Comparison of ENCODE assay signal across 20 cellular contexts in the genomic region with DNA sequence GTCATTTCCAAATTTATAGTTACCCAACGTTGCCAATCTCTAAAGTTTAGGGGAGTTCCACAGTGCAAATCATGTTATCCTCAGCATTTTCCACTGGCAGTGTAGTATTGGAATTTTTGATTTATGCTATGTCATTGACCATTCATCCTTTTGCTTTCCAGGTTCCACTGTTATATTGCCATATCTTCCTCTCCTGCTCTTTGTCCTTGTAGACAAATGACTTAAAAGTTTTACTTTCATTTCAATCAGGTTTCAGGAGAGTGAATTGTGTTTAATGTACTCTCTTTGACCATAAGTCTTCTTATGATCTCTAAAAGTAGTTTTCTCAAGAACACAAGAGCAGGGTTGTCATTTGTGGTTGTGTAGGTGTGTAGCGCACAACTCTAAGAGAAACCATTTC.
"Had no signal": no experiment of that assay in that cellular context is flagged by ENCODE, and none has a peak within 500 bp of the region (broad histone marks: within the 10 kb centered on the region; RNA-seq: fewer than 3 reads in every experiment).

No MANE protein-coding gene starts in this region.

- H3K27ac ChIP-seq: gastrocnemius medialis, lower lobe of right lung, sigmoid colon, spleen, tibial artery, uterus, WERI-Rb-1 had no signal

- H3K27ac Mint-ChIP-seq: activated CD4-positive, alpha-beta memory T cell treated with anti-CD3 and anti-CD28 coated beads, Interleukin-2, amount 10 ng/mL, durations not matched to agents 7 days and 5 days; activated CD8-positive, alpha-beta memory T cell treated with anti-CD3 and anti-CD28 coated beads, Interleukin-2, amount 10 ng/mL, durations not matched to agents 7 days and 5 days; activated naive CD4-positive, alpha-beta T cell treated with anti-CD3 and anti-CD28 coated beads, Interleukin-2, amount 50 U/mL, for 24 hours; natural killer cell treated with Interleukin-12 subunit alpha and Interleukin-12 subunit beta and Interleukin-15 and Interleukin-18, amount 100 ng/mL, for 72 hours; T-helper 1 cell treated with Interleukin-12 subunit alpha and Interleukin-12 subunit beta and Interleukin-4 antibody, amounts not matched to agents 30 μg/mL and 1 μg/mL, for 36 hours had no signal

- H3K4me1 ChIP-seq: gastrocnemius medialis, lower lobe of right lung, sigmoid colon, spleen, tibial artery, uterus had no signal

- H3K4me3 ChIP-seq: gastrocnemius medialis, lower lobe of right lung, sigmoid colon, spleen, tibial artery, uterus had no signal

- H3K27me3 Mint-ChIP-seq: activated naive CD4-positive, alpha-beta T cell treated with anti-CD3 and anti-CD28 coated beads, Interleukin-2, amount 50 U/mL, for 24 hours had no signal

- ATAC-seq: activated CD8-positive, alpha-beta memory T cell treated with anti-CD3 and anti-CD28 coated beads, Interleukin-2, amount 10 ng/mL, durations not matched to agents 7 days and 5 days; gastrocnemius medialis; lower lobe of right lung; natural killer cell treated with Interleukin-12 subunit alpha and Interleukin-12 subunit beta and Interleukin-15 and Interleukin-18, amount 100 ng/mL, for 72 hours had no signal

- DNase-seq: activated CD4-positive, alpha-beta memory T cell treated with anti-CD3 and anti-CD28 coated beads, Interleukin-2, amount 10 ng/mL, durations not matched to agents 7 days and 5 days; activated CD8-positive, alpha-beta memory T cell treated with anti-CD3 and anti-CD28 coated beads, Interleukin-2, amount 10 ng/mL, durations not matched to agents 7 days and 5 days; activated effector memory CD4-positive, alpha-beta T cell treated with Interleukin-2 at 50 U/mL for 16 hours; activated T-cell treated with anti-CD3 and anti-CD28 coated beads, Interleukin-2, amount 50 U/mL, for 1 hour; effector CD4-positive, alpha-beta T cell; gastrocnemius medialis; head of caudate nucleus; lower lobe of right lung; nucleus accumbens; posterior cingulate gyrus; sigmoid colon; spleen; stimulated activated naive CD4-positive, alpha-beta T cell; substantia nigra; tibial artery; uterus; WERI-Rb-1 had no signal

- H3K36me3 ChIP-seq: gastrocnemius medialis, lower lobe of right lung, sigmoid colon, spleen, tibial artery, uterus, WERI-Rb-1 had no signal

- H3K36me3 Mint-ChIP-seq: activated naive CD4-positive, alpha-beta T cell treated with anti-CD3 and anti-CD28 coated beads, Interleukin-2, amount 50 U/mL, for 24 hours had no signal

- H3K27me3 ChIP-seq: gastrocnemius medialis, sigmoid colon, tibial artery, uterus had no signal

- H3K9me3 ChIP-seq: gastrocnemius medialis had no signal

- H3K4me3 Mint-ChIP-seq: activated CD4-positive, alpha-beta memory T cell treated with anti-CD3 and anti-CD28 coated beads, Interleukin-2, amount 10 ng/mL, durations not matched to agents 7 days and 5 days; activated CD8-positive, alpha-beta memory T cell treated with anti-CD3 and anti-CD28 coated beads, Interleukin-2, amount 10 ng/mL, durations not matched to agents 7 days and 5 days; activated naive CD4-positive, alpha-beta T cell treated with anti-CD3 and anti-CD28 coated beads, Interleukin-2, amount 50 U/mL, for 24 hours; natural killer cell treated with Interleukin-12 subunit alpha and Interleukin-12 subunit beta and Interleukin-15 and Interleukin-18, amount 100 ng/mL, for 72 hours; T-helper 1 cell treated with Interleukin-12 subunit alpha and Interleukin-12 subunit beta and Interleukin-4 antibody, amounts not matched to agents 30 μg/mL and 1 μg/mL, for 36 hours had no signal
